23 cellular contexts compared by ENCODE assay signal in the genomic region with DNA sequence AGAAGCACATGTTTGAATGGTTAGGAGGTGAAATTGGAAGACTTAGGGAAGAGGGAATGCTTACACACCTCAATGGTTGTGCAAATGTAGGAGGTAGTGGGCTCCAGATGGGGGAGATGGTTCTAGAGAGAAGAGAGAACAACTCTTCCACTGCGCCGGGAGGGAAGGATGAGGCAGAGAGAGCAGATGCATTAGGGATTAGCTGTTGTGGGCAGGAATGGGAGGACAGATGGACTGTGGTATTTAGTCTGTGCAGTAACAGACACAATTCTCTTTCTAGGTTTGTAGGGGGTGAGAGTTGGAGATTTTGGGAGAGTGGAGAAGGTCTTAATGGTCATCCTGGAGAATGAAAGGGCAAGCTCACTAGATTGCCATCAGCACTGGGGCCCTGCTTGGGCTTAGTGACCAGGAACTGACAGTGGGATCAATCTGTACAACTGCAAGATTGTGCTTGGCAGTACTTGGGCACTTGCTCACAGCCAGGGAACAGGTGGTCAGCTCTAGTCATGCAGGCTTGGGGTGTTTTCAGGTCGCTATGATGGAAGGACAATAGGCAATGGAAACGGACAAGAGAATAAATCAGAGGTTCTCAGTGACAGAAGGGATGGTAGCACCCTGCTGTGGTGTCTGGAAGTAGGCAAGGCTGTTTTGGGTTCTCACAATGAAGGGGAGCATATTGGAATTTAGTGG.
DNase-seq lines count a peak whose midpoint lies in the region; ATAC-seq and TF ChIP-seq lines count a peak whose summit lies in the region.
"Had no signal": no experiment of that assay in that cellular context is flagged by ENCODE, and none has a peak within 500 bp of the region (broad histone marks: within the 10 kb centered on the region; RNA-seq: fewer than 3 reads in every experiment).

No MANE protein-coding gene starts in this region.

- H3K9ac ChIP-seq in colonic mucosa (ENCODE audit: low read depth in 2 of 2, low read length in 2 of 2): no peak overlapping the region

- no peak for TF ChIP-seq CTCF in WERI-Rb-1 (IDR thresholded peaks at IDR 0.05; ENCODE audit: low read depth, low read length)
- TF ChIP-seq CTCF in gastrocnemius medialis (IDR thresholded peaks at IDR 0.05 in 4 of 5, conservative IDR thresholded peaks at IDR 0.05 in 1 of 5): no peak
- no peak for TF ChIP-seq CTCF in colonic mucosa (IDR thresholded peaks at IDR 0.05)

- DNase-seq in NCI-H748 (lab: John Stamatoyannopoulos, UW; ENCODE audit: unreplicated experiment) (peak; percentile 21), NCI-H748 treated with DMSO at 0.1 percent for 48 hours (lab: John Stamatoyannopoulos, UW) (no peak), NCI-H524 (lab: John Stamatoyannopoulos, UW) (peak; percentile 87 to 88), WERI-Rb-1 (peak; percentile 94), gastrocnemius medialis (no peak), colonic mucosa (no peak), NCI-H510A treated with DMSO at 0.1 percent for 48 hours (lab: John Stamatoyannopoulos, UW) (no peak)
- DNase-seq: 8988T; ACHN; BE2C; Calu3; GOT3; NCI-H1092; NCI-H1417 treated with DMSO at 0.1 percent for 48 hours; NCI-H187 treated with DMSO at 0.1 percent for 48 hours; NCI-H2171 treated with DMSO at 0.1 percent for 48 hours; NCI-H526 treated with DMSO at 0.1 percent for 48 hours; NK-92 treated with Interleukin-12 subunit alpha and Interleukin-12 subunit beta, amount 100 ng/mL, for 24 hours; PC-9; Right ventricle myocardium superior; T-cell had no signal

- no peaks in the 10 kb centered on the region for H3K27me3 ChIP-seq in WERI-Rb-1 (ENCODE audit: insufficient read depth, low read depth, severe bottlenecking)
- no peaks in the 10 kb centered on the region for H3K27me3 ChIP-seq in gastrocnemius medialis
- H3K27me3 ChIP-seq in colonic mucosa: no peaks in the 10 kb centered on the region
- H3K27me3 ChIP-seq: BE2C had no signal

- TF ChIP-seq POLR2A in gastrocnemius medialis (IDR thresholded peaks at IDR 0.05): no peak

- peaks cover 0 to 5% of the 10 kb centered on the region in 2 donors for H3K4me1 ChIP-seq in gastrocnemius medialis
- H3K4me1 ChIP-seq in colonic mucosa: no peaks in the 10 kb centered on the region
- H3K4me1 ChIP-seq: BE2C had no signal

- peaks cover 4% of the 10 kb centered on the region for H3K9me3 ChIP-seq in WERI-Rb-1 (ENCODE audit: severe bottlenecking)
- H3K9me3 ChIP-seq in gastrocnemius medialis: no peaks in the 10 kb centered on the region
- no peaks in the 10 kb centered on the region for H3K9me3 ChIP-seq in colonic mucosa
- H3K9me3 ChIP-seq: BE2C had no signal

- intact Hi-C loops in gastrocnemius medialis (cut with DNase I; ENCODE audit: low total_unique reads): no loop called here
- intact Hi-C loops in colonic mucosa (cut with DNase I): no loop called here

- ATAC-seq in gastrocnemius medialis: peak; percentile 34 to 36
- ATAC-seq in GM18520 (IDR thresholded peaks at IDR 0.05; ENCODE audit: unreplicated experiment): no peak
- ATAC-seq: HCT116, T-cell had no signal

- H3K27ac ChIP-seq in WERI-Rb-1 (peak overlapping the region; percentile 90), gastrocnemius medialis (no peak overlapping the region), colonic mucosa (no peak overlapping the region)
- H3K27ac ChIP-seq: PC-9 had no signal

- no peak overlapping the region for H3K4me3 ChIP-seq in WERI-Rb-1 (ENCODE audit: low read depth, low read length)
- no peak overlapping the region for H3K4me3 ChIP-seq in gastrocnemius medialis
- H3K4me3 ChIP-seq in colonic mucosa: no peak overlapping the region
- H3K4me3 ChIP-seq: PC-9 had no signal

- H3K36me3 ChIP-seq in WERI-Rb-1 (no peaks in the 10 kb centered on the region), gastrocnemius medialis (no peaks in the 10 kb centered on the region), colonic mucosa (no peaks in the 10 kb centered on the region)
- H3K36me3 ChIP-seq: BE2C had no signal

- in situ Hi-C loops in gastrocnemius medialis (cut with MboI; ENCODE audit: low sequenced_read_pairs in 4 of 4): no loop called here

Comparison
In these comparisons a context has a peak if more than half of its experiments do, and no peak if none do; other contexts are left out.
1. DNase-seq: peak in NCI-H748 (single experiment), NCI-H524 (2 of 2) and WERI-Rb-1 (single experiment); none in NCI-H748 treated with DMSO at 0.1 percent for 48 hours (single experiment), gastrocnemius medialis (0 of 2), colonic mucosa (single experiment) and NCI-H510A treated with DMSO at 0.1 percent for 48 hours (single experiment).